Comparison of ENCODE assay signal across 36 cellular contexts in the genomic region with DNA sequence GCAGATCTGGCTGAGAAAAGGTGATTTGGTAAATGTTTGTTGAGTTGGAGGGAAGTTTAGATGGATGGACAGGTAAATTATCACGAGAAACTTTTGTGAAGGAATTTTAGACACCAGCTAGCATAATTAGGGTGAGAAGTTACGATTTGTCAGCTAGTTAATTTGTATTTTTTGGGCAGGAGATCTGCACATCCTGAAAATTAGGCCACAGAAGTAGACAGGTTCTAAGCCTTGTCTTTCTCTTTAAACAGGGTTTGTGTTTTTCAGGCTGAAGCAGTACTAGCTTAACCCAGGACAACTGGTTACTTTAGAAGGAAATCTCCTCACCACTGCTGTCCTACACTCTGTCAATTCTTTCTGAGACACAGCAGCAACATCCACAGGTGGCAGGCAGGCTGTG.
"Had no signal": no experiment of that assay in that cellular context is flagged by ENCODE, and none has a peak within 500 bp of the region (broad histone marks: within the 10 kb centered on the region; RNA-seq: fewer than 3 reads in every experiment).

No MANE protein-coding gene starts in this region.

- H3K9ac ChIP-seq: SK-N-SH had no signal

- H3K27ac Mint-ChIP-seq: activated CD4-positive, alpha-beta memory T cell treated with anti-CD3 and anti-CD28 coated beads for 36 hours; activated naive CD8-positive, alpha-beta T cell treated with anti-CD3 and anti-CD28 coated beads for 36 hours; activated T-cell treated with anti-CD3 and anti-CD28 coated beads, Interleukin-2, amount 50 U/mL, for 72 hours; activated T-helper 17 cell treated with anti-CD3 and anti-CD28 coated beads, Interleukin-2, amount 50 U/mL, for 72 hours; T-helper 1 cell treated with Interleukin-12 subunit alpha and Interleukin-12 subunit beta and Interleukin-4 antibody, amounts not matched to agents 30 μg/mL and 1 μg/mL, for 36 hours; T-helper 2 cell treated with Interferon-gamma antibody and Interleukin-4, amounts not matched to agents 5 μg/mL and 100 μg/mL, for 36 hours; WTC11 had no signal

- H3K9me3 ChIP-seq: SJCRH30, SK-N-SH had no signal

- ATAC-seq: activated CD4-positive, CD25-positive, alpha-beta regulatory T cell treated with anti-CD3 and anti-CD28 coated beads, Interleukin-2, amount 50 U/mL, for 24 hours; activated T-cell treated with anti-CD3 and anti-CD28 coated beads, Interleukin-2, amount 50 U/mL, for 72 hours; activated T-helper 17 cell treated with anti-CD3 and anti-CD28 coated beads, Interleukin-2, amount 50 U/mL, for 72 hours; K562; Panc1; WTC11 had no signal

- H3K4me3 Mint-ChIP-seq: activated CD4-positive, alpha-beta memory T cell treated with anti-CD3 and anti-CD28 coated beads for 36 hours; activated naive CD8-positive, alpha-beta T cell treated with anti-CD3 and anti-CD28 coated beads for 36 hours; activated T-cell treated with anti-CD3 and anti-CD28 coated beads, Interleukin-2, amount 50 U/mL, for 72 hours; activated T-helper 17 cell treated with anti-CD3 and anti-CD28 coated beads, Interleukin-2, amount 50 U/mL, for 72 hours; T-helper 1 cell treated with Interleukin-12 subunit alpha and Interleukin-12 subunit beta and Interleukin-4 antibody, amounts not matched to agents 30 μg/mL and 1 μg/mL, for 36 hours; T-helper 2 cell treated with Interferon-gamma antibody and Interleukin-4, amounts not matched to agents 5 μg/mL and 100 μg/mL, for 36 hours; WTC11 had no signal

- H3K4me1 Mint-ChIP-seq: activated T-helper 17 cell treated with anti-CD3 and anti-CD28 coated beads, Interleukin-2, amount 50 U/mL, for 72 hours had no signal

- FAIRE-seq: TTC549 had no signal

- H3K27ac ChIP-seq: brain microvascular endothelial cell, SJCRH30 had no signal

- H3K4me3 ChIP-seq: K562, SJCRH30 had no signal

- H3K27me3 Mint-ChIP-seq: activated CD4-positive, alpha-beta memory T cell treated with anti-CD3 and anti-CD28 coated beads for 36 hours; activated naive CD8-positive, alpha-beta T cell treated with anti-CD3 and anti-CD28 coated beads for 36 hours had no signal

- DNase-seq: activated CD4-positive, alpha-beta memory T cell treated with anti-CD3 and anti-CD28 coated beads for 36 hours; activated CD4-positive, alpha-beta T cell treated with anti-CD3 and anti-CD28 coated beads for 4 hours; activated CD4-positive, alpha-beta T cell treated with anti-CD3 and anti-CD28 coated beads, Interleukin-2, amount 50 U/mL, for 1 hour; activated CD8-positive, alpha-beta memory T cell treated with anti-CD3 and anti-CD28 coated beads, Interleukin-2, amount 50 U/mL, for 4 hours; activated effector memory CD4-positive, alpha-beta T cell treated with anti-CD3 and anti-CD28 coated beads, Interleukin-2, amount 50 U/mL, for 16 hours; activated naive CD4-positive, alpha-beta T cell; activated naive CD4-positive, alpha-beta T cell treated with anti-CD3 and anti-CD28 coated beads, Interleukin-2, amount 50 U/mL, for 16 hours; activated naive CD8-positive, alpha-beta T cell treated with anti-CD3 and anti-CD28 coated beads for 36 hours; activated T-cell treated with anti-CD3 and anti-CD28 coated beads for 4 hours; activated T-cell treated with anti-CD3 and anti-CD28 coated beads, Interleukin-2, amount 50 U/mL, for 72 hours; amniotic stem cell; aorta; central memory CD4-positive, alpha-beta T cell; NCI-H1092 treated with DMSO at 0.1 percent for 48 hours; NCI-H1417; NCI-H146; NCI-H187; NCI-H2029 treated with DMSO at 0.1 percent for 48 hours; NCI-H2107; NCI-H2171 treated with DMSO at 0.1 percent for 48 hours; NCI-H2227 treated with DMSO at 0.1 percent for 48 hours; NCI-H524; NCI-H69; NCI-H82; SHP77; SK-N-SH had no signal

- H3K27me3 ChIP-seq: brain microvascular endothelial cell, SJCRH30 had no signal
